Comparison of ENCODE assay signal across 8 cellular contexts in the genomic region with DNA sequence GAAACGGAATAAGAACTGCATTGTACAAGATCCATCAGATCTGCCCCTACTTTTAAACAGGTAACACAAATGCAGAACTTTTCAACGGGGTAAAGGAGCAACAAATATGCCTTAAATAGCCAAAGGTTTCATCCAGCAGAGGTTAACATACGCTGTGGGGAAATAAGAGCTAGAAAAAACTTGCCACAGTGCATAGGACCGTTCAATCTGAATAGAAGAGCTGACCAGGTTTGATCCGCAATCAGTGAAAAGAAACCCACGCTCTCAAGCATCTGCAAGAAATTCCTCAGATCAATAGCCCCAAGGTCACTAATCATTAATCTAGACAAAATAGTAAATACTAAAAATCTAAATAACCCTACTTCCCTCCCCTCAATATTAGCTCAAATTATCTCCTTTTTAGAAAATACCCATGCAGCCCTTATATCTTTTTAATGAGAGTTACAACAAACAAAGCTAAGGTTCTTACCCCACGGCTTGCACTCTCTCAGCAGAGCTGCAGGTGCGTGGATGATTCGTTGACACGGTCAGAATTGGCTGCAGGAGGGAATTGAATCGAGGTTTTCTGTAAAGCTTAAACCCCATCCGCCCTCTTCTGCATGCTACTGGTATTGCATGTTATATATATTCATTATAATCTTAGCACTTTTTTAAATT. TPM values are rescaled to one million over a fixed set of nuclear protein-coding genes. Genes with fewer than 3 reads are reported as not detected.
DNase-seq lines count a peak whose midpoint lies in the region; ATAC-seq and TF ChIP-seq lines count a peak whose summit lies in the region.

A gene with protein sequence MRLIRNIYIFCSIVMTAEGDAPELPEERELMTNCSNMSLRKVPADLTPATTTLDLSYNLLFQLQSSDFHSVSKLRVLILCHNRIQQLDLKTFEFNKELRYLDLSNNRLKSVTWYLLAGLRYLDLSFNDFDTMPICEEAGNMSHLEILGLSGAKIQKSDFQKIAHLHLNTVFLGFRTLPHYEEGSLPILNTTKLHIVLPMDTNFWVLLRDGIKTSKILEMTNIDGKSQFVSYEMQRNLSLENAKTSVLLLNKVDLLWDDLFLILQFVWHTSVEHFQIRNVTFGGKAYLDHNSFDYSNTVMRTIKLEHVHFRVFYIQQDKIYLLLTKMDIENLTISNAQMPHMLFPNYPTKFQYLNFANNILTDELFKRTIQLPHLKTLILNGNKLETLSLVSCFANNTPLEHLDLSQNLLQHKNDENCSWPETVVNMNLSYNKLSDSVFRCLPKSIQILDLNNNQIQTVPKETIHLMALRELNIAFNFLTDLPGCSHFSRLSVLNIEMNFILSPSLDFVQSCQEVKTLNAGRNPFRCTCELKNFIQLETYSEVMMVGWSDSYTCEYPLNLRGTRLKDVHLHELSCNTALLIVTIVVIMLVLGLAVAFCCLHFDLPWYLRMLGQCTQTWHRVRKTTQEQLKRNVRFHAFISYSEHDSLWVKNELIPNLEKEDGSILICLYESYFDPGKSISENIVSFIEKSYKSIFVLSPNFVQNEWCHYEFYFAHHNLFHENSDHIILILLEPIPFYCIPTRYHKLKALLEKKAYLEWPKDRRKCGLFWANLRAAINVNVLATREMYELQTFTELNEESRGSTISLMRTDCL (minus strand): TSS at position 539 of the 657 bp plus-strand sequence. CDS start 7,400 bp downstream, outside the sequence.

- intact Hi-C loops in prostate gland (cut with DNase I): loop anchor here (2.0 kb wide), 1 partner anchor 24 kb away; no protein-coding TSS in a partner anchor

- no peaks in the 10 kb centered on the region for H3K36me3 ChIP-seq in CD8-positive, alpha-beta memory T cell (ENCODE audit: insufficient read depth, low read length)
- no peaks in the 10 kb centered on the region for H3K36me3 ChIP-seq in prostate gland

- DNase-seq in CD8-positive, alpha-beta memory T cell: peak in 4 of 5 donors; percentile 11 to 52 (median 32)
- DNase-seq in NCI-H2171 (lab: John Stamatoyannopoulos, UW) (peak; percentile 42), germinal center (ENCODE audit: low spot score) (peak; percentile 71), prostate gland (ENCODE audit: low spot score) (peak; percentile 40), foreskin melanocyte (no peak)
- peak; percentile 64 for DNase-seq in activated CD8-positive, alpha-beta T cell treated with anti-CD3 and anti-CD28 coated beads, Interleukin-2, amount 10 ng/mL, durations not matched to agents 7 days and 5 days

- TF ChIP-seq POLR2A in prostate gland (IDR thresholded peaks at IDR 0.05): no peak

- H3K4me3 ChIP-seq in CD8-positive, alpha-beta memory T cell (ENCODE audit: low read length): no peak within 1 kb of the TSS
- no peak within 1 kb of the TSS for H3K4me3 ChIP-seq in prostate gland

- no peaks in the 10 kb centered on the region for H3K36me3 Mint-ChIP-seq in CD8-positive, alpha-beta memory T cell
- no peaks in the 10 kb centered on the region for H3K36me3 Mint-ChIP-seq in activated CD8-positive, alpha-beta T cell treated with anti-CD3 and anti-CD28 coated beads, Interleukin-2, amount 10 ng/mL, durations not matched to agents 7 days and 5 days (ENCODE audit: low read depth)

- 39% methylated on average over 12 of the region's 12 CpGs for WGBS in prostate gland

- CTCF ChIA-PET in CD8-positive, alpha-beta memory T cell (lab: Charles Lee): interaction anchor here (0.9 to 3.9 kb wide), 18 partner anchors 9 to 722 kb away, joined by 3 to 33 read pairs (median 4); a partner anchor contains a TSS
- CTCF ChIA-PET in activated CD8-positive, alpha-beta T cell treated with anti-CD3 and anti-CD28 coated beads, Interleukin-2, amount 10 ng/mL, durations not matched to agents 7 days and 5 days (lab: Charles Lee): interaction anchor here (0.6 to 5.7 kb wide), 40 partner anchors 9 to 713 kb away, joined by 3 to 99 read pairs (median 4); a partner anchor contains a TSS

- H3K9me3 ChIP-seq in CD8-positive, alpha-beta memory T cell (ENCODE audit: low read length): no peaks in the 10 kb centered on the region
- no peaks in the 10 kb centered on the region for H3K9me3 ChIP-seq in prostate gland

- no peaks in the 10 kb centered on the region for H3K27me3 ChIP-seq in CD8-positive, alpha-beta memory T cell (ENCODE audit: insufficient read depth, low read length, poor library complexity, severe bottlenecking)
- H3K27me3 ChIP-seq in prostate gland (replicated peaks; ENCODE audit: insufficient read depth): no peaks in the 10 kb centered on the region

- H3K9me3 Mint-ChIP-seq in CD8-positive, alpha-beta memory T cell: no peaks in the 10 kb centered on the region
- no peaks in the 10 kb centered on the region for H3K9me3 Mint-ChIP-seq in activated CD8-positive, alpha-beta T cell treated with anti-CD3 and anti-CD28 coated beads, Interleukin-2, amount 10 ng/mL, durations not matched to agents 7 days and 5 days (ENCODE audit: insufficient read depth)

- POLR2A ChIA-PET in CD8-positive, alpha-beta memory T cell (lab: Charles Lee): no interaction called here
- POLR2A ChIA-PET in activated CD8-positive, alpha-beta T cell treated with anti-CD3 and anti-CD28 coated beads, Interleukin-2, amount 10 ng/mL, durations not matched to agents 7 days and 5 days (lab: Charles Lee): interaction anchor here (1.1 to 1.2 kb wide), 2 partner anchors 21 to 23 kb away, joined by 4 to 6 read pairs; no protein-coding TSS in a partner anchor

- peaks cover 2 to 8% of the 10 kb centered on the region in 2 donors for H3K27me3 Mint-ChIP-seq in CD8-positive, alpha-beta memory T cell
- H3K27me3 Mint-ChIP-seq in activated CD8-positive, alpha-beta T cell treated with anti-CD3 and anti-CD28 coated beads, Interleukin-2, amount 10 ng/mL, durations not matched to agents 7 days and 5 days (ENCODE audit: low read depth): peaks cover 5% of the 10 kb centered on the region

- TF ChIP-seq CTCF in prostate gland (IDR thresholded peaks at IDR 0.05): peak; percentile 53 to 76 (median 58)

- ATAC-seq in GM18907 (IDR thresholded peaks at IDR 0.05; ENCODE audit: unreplicated experiment) (peak; percentile 61), HG03066 (IDR thresholded peaks at IDR 0.05; ENCODE audit: low read depth, unreplicated experiment) (peak; percentile 52)
- peak; percentile 47 for ATAC-seq in activated CD8-positive, alpha-beta T cell treated with anti-CD3 and anti-CD28 coated beads, Interleukin-2, amount 10 ng/mL, durations not matched to agents 7 days and 5 days

- no peak within 1 kb of the TSS for H3K27ac ChIP-seq in CD8-positive, alpha-beta memory T cell (ENCODE audit: low read depth, low read length)
- no peak within 1 kb of the TSS for H3K27ac ChIP-seq in prostate gland

- peaks cover 3 to 6% (median 4%) of the 10 kb centered on the region in 3 donors for H3K4me1 Mint-ChIP-seq in CD8-positive, alpha-beta memory T cell
- H3K4me1 Mint-ChIP-seq in activated CD8-positive, alpha-beta T cell treated with anti-CD3 and anti-CD28 coated beads, Interleukin-2, amount 10 ng/mL, durations not matched to agents 7 days and 5 days (ENCODE audit: low read depth): peaks cover 6% of the 10 kb centered on the region

- peak within 1 kb of the TSS in 1 of 8 donors; percentile 13 for H3K27ac Mint-ChIP-seq in CD8-positive, alpha-beta memory T cell
- no peak within 1 kb of the TSS for H3K27ac Mint-ChIP-seq in activated CD8-positive, alpha-beta T cell treated with anti-CD3 and anti-CD28 coated beads, Interleukin-2, amount 10 ng/mL, durations not matched to agents 7 days and 5 days

- peaks cover 6% of the 10 kb centered on the region for H3K4me1 ChIP-seq in CD8-positive, alpha-beta memory T cell (ENCODE audit: insufficient read depth, low read length)
- H3K4me1 ChIP-seq in prostate gland (replicated peaks): no peaks in the 10 kb centered on the region

- H3K4me3 Mint-ChIP-seq in CD8-positive, alpha-beta memory T cell: peak within 1 kb of the TSS in 1 of 7 donors; percentile 24
- no peak within 1 kb of the TSS for H3K4me3 Mint-ChIP-seq in activated CD8-positive, alpha-beta T cell treated with anti-CD3 and anti-CD28 coated beads, Interleukin-2, amount 10 ng/mL, durations not matched to agents 7 days and 5 days

RNA-seq across cellular contexts. Expression of the gene that starts here (rescaled TPM):
- not detected for total RNA-seq in CD8-positive, alpha-beta memory T cell
- polyA plus RNA-seq in CD8-positive, alpha-beta memory T cell: not detected
- under 1 TPM in 1 of 2 experiments, not detected in 1; 0.08 TPM for total RNA-seq in activated CD8-positive, alpha-beta T cell treated with anti-CD3 and anti-CD28 coated beads, Interleukin-2, amount 10 ng/mL, durations not matched to agents 7 days and 5 days
- under 1 TPM; 0.14 to 0.68 TPM for total RNA-seq in prostate gland

Comparison
In these comparisons a context has a peak if more than half of its experiments do, and no peak if none do; other contexts are left out.
1. Peak in DNase-seq in CD8-positive, alpha-beta memory T cell; RNA of the gene not detected or under 1 TPM.
2. Peak in DNase-seq and ATAC-seq in activated CD8-positive, alpha-beta T cell treated with anti-CD3 and anti-CD28 coated beads, Interleukin-2, amount 10 ng/mL, durations not matched to agents 7 days and 5 days; RNA of the gene not detected or under 1 TPM.
3. Peak in DNase-seq in prostate gland; RNA of the gene not detected or under 1 TPM.